In genomic region chr6:13278991-13279390, GRCh38 we compare ENCODE assay signal across 22 cellular contexts. TPM values are rescaled to one million over a fixed set of nuclear protein-coding genes. Genes with fewer than 3 reads are reported as not detected.
DNase-seq lines count a peak whose midpoint lies in the region; TF ChIP-seq lines count a peak whose summit lies in the region.
"Had no signal": no experiment of that assay in that cellular context is flagged by ENCODE, and none has a peak within 500 bp of the region (broad histone marks: within the 10 kb centered on the region; RNA-seq: fewer than 3 reads in every experiment).

No MANE protein-coding gene starts in this region.

- H3K4me3 ChIP-seq in A673 (ENCODE audit: low read depth, low read length, poor library complexity, severe bottlenecking) (no peak overlapping the region), BLaER1 (no peak overlapping the region), fibroblast of the aortic adventitia (ENCODE audit: low read depth, low read length) (no peak overlapping the region), MG63 (no peak overlapping the region), Peyer's patch (no peak overlapping the region), BE2C (ENCODE audit: low read depth, low read length) (no peak overlapping the region)
- H3K4me3 ChIP-seq: breast epithelium, colonic mucosa, esophagus muscularis mucosa, PC-9 had no signal

- DNase-seq in A673 (ENCODE audit: low spot score) (peak; percentile 46), RPMI7951 (ENCODE audit: low read depth) (peak; percentile 43), fibroblast of the aortic adventitia (ENCODE audit: low read depth) (peak; percentile 46), MG63 (no peak), Peyer's patch (no peak), BE2C (no peak), NCI-H345 treated with DMSO at 0.1 percent for 48 hours (lab: John Stamatoyannopoulos, UW; ENCODE audit: unreplicated experiment) (no peak)
- DNase-seq: activated CD4-positive, alpha-beta memory T cell treated with anti-CD3 and anti-CD28 coated beads for 36 hours; activated CD8-positive, alpha-beta memory T cell treated with anti-CD3 and anti-CD28 coated beads, Interleukin-2, amount 50 U/mL, for 4 hours; activated naive CD4-positive, alpha-beta T cell treated with anti-CD3 and anti-CD28 coated beads, Interleukin-2, amount 50 U/mL, for 16 hours; colonic mucosa; effector memory CD8-positive, alpha-beta T cell; H9; head of caudate nucleus; naive thymus-derived CD8-positive, alpha-beta T cell; NCI-H1105; NCI-H526 treated with DMSO at 0.1 percent for 48 hours; PC-9; trophoblast cell had no signal

- H3K27me3 ChIP-seq in A673 (replicated peaks; ENCODE audit: insufficient read depth, low read depth, low read length, poor library complexity) (no peaks in the 10 kb centered on the region), BLaER1 (peaks cover 7% of the 10 kb centered on the region; the same call in 1 of the 2 replicates), MG63 (no peaks in the 10 kb centered on the region), Peyer's patch (no peaks in the 10 kb centered on the region), BE2C (no peaks in the 10 kb centered on the region)
- H3K27me3 ChIP-seq: breast epithelium, colonic mucosa, esophagus muscularis mucosa had no signal

- TF ChIP-seq POLR2A in Peyer's patch (IDR thresholded peaks at IDR 0.05) = no peak

- peaks cover 90% of the 10 kb centered on the region for H4K20me1 ChIP-seq in BLaER1

- TF ChIP-seq CTCF in A673 (conservative IDR thresholded peaks at IDR 0.05; ENCODE audit: low read depth, low read length) = no peak
- no peak for TF ChIP-seq CTCF in fibroblast of the aortic adventitia (IDR thresholded peaks at IDR 0.05; ENCODE audit: insufficient read depth, low read length)
- no peak for TF ChIP-seq CTCF in Peyer's patch (IDR thresholded peaks at IDR 0.05)
- TF ChIP-seq CTCF in BE2C (IDR thresholded peaks at IDR 0.05; ENCODE audit: low read depth, low read length) = no peak

- BruUV-seq in A673 (replicated peaks; lab: Mats Ljungman, UMichigan) = no TSS peak

- POLR2A ChIA-PET in A673 (lab: Charles Lee; ENCODE audit: low non-redundant PET) = no interaction called here

- intact Hi-C loops in A673 (cut with micrococcal nuclease; ENCODE audit: unreplicated experiment) = no loop called here

- H3K4me2 ChIP-seq in BLaER1 = peak overlapping the region; percentile 86
- H3K4me2 ChIP-seq: PC-9 had no signal

- no peak overlapping the region for H3K9ac ChIP-seq in BLaER1

- H3K27ac ChIP-seq in A673 (ENCODE audit: low read depth, low read length, poor library complexity, severe bottlenecking) = no peak overlapping the region
- H3K27ac ChIP-seq in BLaER1 = no peak overlapping the region
- no peak overlapping the region for H3K27ac ChIP-seq in Peyer's patch
- H3K27ac ChIP-seq: breast epithelium, colonic mucosa, esophagus muscularis mucosa, PC-9 had no signal

- H3K9me3 ChIP-seq in A673 (ENCODE audit: low read depth, low read length, poor library complexity, severe bottlenecking) = no peaks in the 10 kb centered on the region
- no peaks in the 10 kb centered on the region for H3K9me3 ChIP-seq in BLaER1
- no peaks in the 10 kb centered on the region for H3K9me3 ChIP-seq in MG63
- H3K9me3 ChIP-seq in Peyer's patch = no peaks in the 10 kb centered on the region
- no peaks in the 10 kb centered on the region for H3K9me3 ChIP-seq in BE2C
- H3K9me3 ChIP-seq: breast epithelium, colonic mucosa, esophagus muscularis mucosa had no signal

- no peaks in the 10 kb centered on the region for H3K4me1 ChIP-seq in A673 (ENCODE audit: insufficient read depth, low read length, poor library complexity, severe bottlenecking)
- H3K4me1 ChIP-seq in BLaER1 = peaks cover 78% of the 10 kb centered on the region
- no peaks in the 10 kb centered on the region for H3K4me1 ChIP-seq in Peyer's patch
- H3K4me1 ChIP-seq in BE2C = no peaks in the 10 kb centered on the region
- H3K4me1 ChIP-seq: breast epithelium, colonic mucosa had no signal

- CTCF ChIA-PET in A673 (lab: Charles Lee) = interaction anchor here (1.0 kb wide), 1 partner anchor 84 kb away, joined by 6 read pairs; no protein-coding TSS in a partner anchor

- H3K36me3 ChIP-seq in A673 (ENCODE audit: insufficient read depth, low read length, poor library complexity, severe bottlenecking) = no peaks in the 10 kb centered on the region
- peaks cover 83% of the 10 kb centered on the region for H3K36me3 ChIP-seq in BLaER1
- H3K36me3 ChIP-seq in MG63 = no peaks in the 10 kb centered on the region
- H3K36me3 ChIP-seq in Peyer's patch = no peaks in the 10 kb centered on the region
- no peaks in the 10 kb centered on the region for H3K36me3 ChIP-seq in BE2C
- H3K36me3 ChIP-seq: breast epithelium, colonic mucosa had no signal

RNA-seq across cellular contexts. Expression of gene TBC1D7, which starts 49.3 kb away (rescaled TPM):
- total RNA-seq in A673 (2021) (32.1 and 34.2 TPM in 2 replicates), fibroblast of the aortic adventitia (ENCODE audit: low replicate concordance) (15.8 and 44.2 TPM in 2 replicates), Peyer's patch (10 to 100 TPM; 13.3 to 18.6 (median 16.9) TPM)
- total RNA-seq in RPMI7951 (2014; rRNA removed; shearing (Covaris generic)) = 41.9 and 43.9 TPM in 2 replicates
- 36.2 and 40.6 TPM in 2 replicates for total RNA-seq in MG63 (2014; rRNA removed; shearing (Covaris generic); ENCODE audit: low replicate concordance)
- polyA plus RNA-seq in BE2C (2012; ENCODE audit: insufficient read depth, insufficient read length, low read depth) = 30.4 TPM

Comparison
In these comparisons a context has a peak if more than half of its experiments do, and no peak if none do; other contexts are left out.
1. DNase-seq: peak in A673 (single experiment), RPMI7951 (single experiment) and fibroblast of the aortic adventitia (single experiment); none in MG63 (single experiment), Peyer's patch (0 of 3), BE2C (single experiment) and NCI-H345 treated with DMSO at 0.1 percent for 48 hours (single experiment).